In the genomic region with DNA sequence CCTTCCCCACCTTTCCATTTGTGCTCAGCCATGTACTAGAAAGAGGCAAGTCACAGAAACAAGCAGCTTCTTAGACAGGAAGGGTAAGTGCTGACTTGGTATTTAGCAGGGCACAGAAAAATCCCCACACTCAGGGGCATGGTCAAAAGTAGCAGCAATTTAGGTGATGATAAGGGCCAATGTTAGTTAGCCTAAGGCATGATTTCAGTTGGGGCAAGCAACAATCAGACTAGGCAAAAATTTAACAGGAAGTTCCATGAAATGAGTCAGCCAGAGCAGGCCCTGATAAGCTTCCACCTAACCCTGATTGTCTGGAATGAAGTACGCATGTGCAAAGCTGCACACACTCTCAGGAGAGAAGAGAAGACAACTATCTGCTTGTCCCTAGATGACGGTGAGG, we compare ENCODE assay signal across 16 cellular contexts.
"Had no signal": no experiment of that assay in that cellular context is flagged by ENCODE, and none has a peak within 500 bp of the region (broad histone marks: within the 10 kb centered on the region; RNA-seq: fewer than 3 reads in every experiment).

No MANE protein-coding gene starts in this region.

- H3K4me3 ChIP-seq: left ventricle myocardium inferior, mucosa of descending colon, psoas muscle, right lobe of liver, stomach had no signal

- DNase-seq: activated CD4-positive, alpha-beta T cell treated with anti-CD3 and anti-CD28 coated beads for 36 hours; activated CD4-positive, alpha-beta T cell treated with anti-CD3 and anti-CD28 coated beads, Interleukin-2, amount 50 U/mL, for 48 hours; activated T-cell treated with anti-CD3 and anti-CD28 coated beads for 4 hours; caudate nucleus; effector memory CD8-positive, alpha-beta T cell; foreskin fibroblast; left ventricle myocardium inferior; mucosa of descending colon; naive B cell; psoas muscle; right lobe of liver; small intestine; stimulated activated CD4-positive, alpha-beta T cell treated with anti-CD3 and anti-CD28 coated beads, Interleukin-4, amount 100 ng/mL, for 1 hour; stomach had no signal

- ATAC-seq: activated CD4-positive, alpha-beta T cell treated with anti-CD3 and anti-CD28 coated beads for 36 hours; effector memory CD8-positive, alpha-beta T cell; mucosa of descending colon; psoas muscle; right lobe of liver; stimulated activated effector memory CD8-positive, alpha-beta T cell treated with anti-CD3 and anti-CD28 coated beads, Interleukin-12 subunit alpha, Interleukin-12 subunit beta, amount 100 ng/mL, for 72 hours; WTC11 had no signal

- H3K4me1 ChIP-seq: left ventricle myocardium inferior, psoas muscle, right lobe of liver, stomach had no signal

- H3K27ac ChIP-seq: left ventricle myocardium inferior, psoas muscle, right lobe of liver, stomach had no signal

- H3K9me3 ChIP-seq: mucosa of descending colon, psoas muscle, right lobe of liver had no signal

- H3K36me3 ChIP-seq: left ventricle myocardium inferior, right lobe of liver, stomach had no signal

- H3K27me3 ChIP-seq: right lobe of liver, stomach had no signal
